12 cellular contexts compared by ENCODE assay signal in genomic region chr18:35076556-35076955, GRCh38. TPM values are rescaled to one million over a fixed set of nuclear protein-coding genes. Genes with fewer than 3 reads are reported as not detected.
A peak's percentile ranks its signal among the peaks of the same experiment; 100 is the strongest.
DNase-seq lines count a peak whose midpoint lies in the region; ATAC-seq and TF ChIP-seq lines count a peak whose summit lies in the region.
"Had no signal": no experiment of that assay in that cellular context is flagged by ENCODE, and none has a peak within 500 bp of the region (broad histone marks: within the 10 kb centered on the region; RNA-seq: fewer than 3 reads in every experiment).

No MANE protein-coding gene starts in this region.

- H3K27me3 Mint-ChIP-seq in activated naive CD8-positive, alpha-beta T cell treated with anti-CD3 and anti-CD28 coated beads, Interleukin-2, amount 50 U/mL, for 24 hours, result no peaks in the 10 kb centered on the region

- WGBS in testis, 2 donors, result 33 to 66% methylated on average over 1 of the region's 1 CpG

- DNase-seq in ELR (ENCODE audit: low read depth), result peak; percentile 90
- peak; percentile 66 for DNase-seq in RPMI7951 (ENCODE audit: low read depth)
- DNase-seq in fibroblast of peridontal ligament (ENCODE audit: extremely low read depth), result peak; percentile 81
- DNase-seq in pulmonary artery endothelial cell (ENCODE audit: low read depth, low spot score), result peak; percentile 88
- DNase-seq in effector CD4-positive, alpha-beta T cell, result no peak
- DNase-seq in activated naive CD8-positive, alpha-beta T cell treated with anti-CD3 and anti-CD28 coated beads, Interleukin-2, amount 50 U/mL, for 24 hours, result no peak
- no peak for DNase-seq in testis
- no peak for DNase-seq in ascending aorta (ENCODE audit: low spot score in 2 of 2)
- DNase-seq: activated CD4-positive, CD25-positive, alpha-beta regulatory T cell treated with anti-CD3 and anti-CD28 coated beads, Interleukin-2, amount 50 U/mL, for 72 hours; hypothalamus; NCI-H1048; NCI-H510A treated with DMSO at 0.1 percent for 48 hours had no signal

- H3K36me3 Mint-ChIP-seq in activated naive CD8-positive, alpha-beta T cell treated with anti-CD3 and anti-CD28 coated beads, Interleukin-2, amount 50 U/mL, for 24 hours (ENCODE audit: low read depth), result peaks cover 46% of the 10 kb centered on the region

- H3K27ac Mint-ChIP-seq in activated naive CD8-positive, alpha-beta T cell treated with anti-CD3 and anti-CD28 coated beads, Interleukin-2, amount 50 U/mL, for 24 hours, result no peak overlapping the region

- intact Hi-C loops in testis (cut with DNase I; ENCODE audit: low total_unique reads), result no loop called here
- intact Hi-C loops in ascending aorta (cut with DNase I), result no loop called here

- H3K4me3 ChIP-seq in testis, result no peak overlapping the region
- H3K4me3 ChIP-seq in ascending aorta, result no peak overlapping the region

- H3K27me3 ChIP-seq in testis (no peaks in the 10 kb centered on the region), ascending aorta (no peaks in the 10 kb centered on the region)

- H3K9me3 Mint-ChIP-seq in activated naive CD8-positive, alpha-beta T cell treated with anti-CD3 and anti-CD28 coated beads, Interleukin-2, amount 50 U/mL, for 24 hours, result no peaks in the 10 kb centered on the region

- H3K27ac ChIP-seq in testis (no peak overlapping the region), ascending aorta (peak overlapping the region in 1 of 2 donors; percentile 41)

- H3K4me1 ChIP-seq in testis (no peaks in the 10 kb centered on the region), ascending aorta (peaks cover 6 to 40% of the 10 kb centered on the region in 2 donors)

- TF ChIP-seq POLR2A in testis (IDR thresholded peaks at IDR 0.05), result no peak

- H3K9me3 ChIP-seq in testis, result no peaks in the 10 kb centered on the region
- no peaks in the 10 kb centered on the region for H3K9me3 ChIP-seq in ascending aorta

- H3K4me3 Mint-ChIP-seq in activated naive CD8-positive, alpha-beta T cell treated with anti-CD3 and anti-CD28 coated beads, Interleukin-2, amount 50 U/mL, for 24 hours, result no peak overlapping the region

- no peak for ATAC-seq in activated naive CD8-positive, alpha-beta T cell treated with anti-CD3 and anti-CD28 coated beads, Interleukin-2, amount 50 U/mL, for 24 hours

- TF ChIP-seq CTCF in testis (IDR thresholded peaks at IDR 0.05) (no peak), ascending aorta (IDR thresholded peaks at IDR 0.05) (no peak)

- no peaks in the 10 kb centered on the region for H3K36me3 ChIP-seq in testis (ENCODE audit: low read depth, missing control alignments)
- H3K36me3 ChIP-seq in ascending aorta, result no peaks in the 10 kb centered on the region

- peaks cover 58% of the 10 kb centered on the region for H3K4me1 Mint-ChIP-seq in activated naive CD8-positive, alpha-beta T cell treated with anti-CD3 and anti-CD28 coated beads, Interleukin-2, amount 50 U/mL, for 24 hours

RNA-seq across cellular contexts. Expression of gene MAPRE2, which starts 35.3 kb away (rescaled TPM):
- 24.3 and 32.0 TPM in 2 replicates for total RNA-seq in RPMI7951 (2014; rRNA removed; shearing (Covaris generic))
- total RNA-seq in pulmonary artery endothelial cell (39.4 and 67.6 TPM in 2 replicates), testis (10 to 100 TPM; 15.2 to 17.2 TPM), ascending aorta (22.4 TPM)
- polyA plus RNA-seq in testis (ENCODE audit: insufficient read depth, low read depth, low replicate concordance), result 14.8 TPM

Comparison
In these comparisons a context has a peak if more than half of its experiments do, and no peak if none do; other contexts are left out.
1. DNase-seq: peak in ELR (single experiment), RPMI7951 (single experiment), fibroblast of peridontal ligament (single experiment) and pulmonary artery endothelial cell (single experiment); none in effector CD4-positive, alpha-beta T cell (single experiment), activated naive CD8-positive, alpha-beta T cell treated with anti-CD3 and anti-CD28 coated beads, Interleukin-2, amount 50 U/mL, for 24 hours (single experiment), testis (single experiment) and ascending aorta (0 of 2).